Comparison of ENCODE assay signal across 1 cellular context in genomic region chr7:134947831-134948230, GRCh38.
TF ChIP-seq lines count a peak whose summit lies in the region.

No MANE protein-coding gene starts in this region.

TF ChIP-seq in K562, 482 proteins besides CTCF, POLR2A, EP300 and RAD21:
- TF ChIP-seq FOS (IDR thresholded peaks at IDR 0.05; ENCODE audit: extremely low read depth, insufficient read length) (no peak), TAF15 (IDR thresholded peaks at IDR 0.05; ENCODE audit: low read depth, low read length) (no peak), ZNF280A (IDR thresholded peaks at IDR 0.05; ENCODE audit: low read depth, partially characterized antibody) (no peak), AFF4 (CRISPR knock-in tag; IDR thresholded peaks at IDR 0.05) (no peak), NFIX (CRISPR knock-in tag; IDR thresholded peaks at IDR 0.05; ENCODE audit: low read depth) (no peak), CCNT2 (IDR thresholded peaks at IDR 0.05; ENCODE audit: borderline replicate concordance, extremely low read depth, insufficient read length, low read depth, low read length) (no peak), IFI16 (CRISPR knock-in tag; IDR thresholded peaks at IDR 0.05) (no peak), ZNF175 (CRISPR knock-in tag; IDR thresholded peaks at IDR 0.05; ENCODE audit: low read depth) (no peak), RFX5 (IDR thresholded peaks at IDR 0.05; ENCODE audit: low read depth, low read length) (no peak), LARP7 (IDR thresholded peaks at IDR 0.05) (no peak), KDM1A (IDR thresholded peaks at IDR 0.05) (peak; percentile 40 to 67; a peak in 2 of 4 replicates), RBM25 (IDR thresholded peaks at IDR 0.05; ENCODE audit: low read depth, low read length, severe bottlenecking) (peak; percentile 93), POLR2AphosphoS2 (IDR thresholded peaks at IDR 0.05; ENCODE audit: low read length) (no peak), ADNP (tag; IDR thresholded peaks at IDR 0.05) (peak; percentile 60; the same call in 1 of the 2 replicates), SIN3A (IDR thresholded peaks at IDR 0.05; ENCODE audit: borderline replicate concordance in 2 of 2, control insufficient read depth in 1 of 2, low read depth in 2 of 2, low read length in 2 of 2) (no peak), POLR2B (IDR thresholded peaks at IDR 0.05; ENCODE audit: low read depth, partially characterized antibody) (no peak), NFRKB (IDR thresholded peaks at IDR 0.05; ENCODE audit: low read depth) (no peak), BCOR (IDR thresholded peaks at IDR 0.05) (peak; percentile 86), CHD4 (IDR thresholded peaks at IDR 0.05; ENCODE audit: insufficient read depth, insufficient replicate concordance, low read depth, low read length, poor library complexity, severe bottlenecking) (peak; percentile 82), RFX1 (IDR thresholded peaks at IDR 0.05) (no peak), RBM14 (IDR thresholded peaks at IDR 0.05; ENCODE audit: borderline replicate concordance, insufficient read depth, low read depth, low read length) (no peak), FOXK2 (conservative IDR thresholded peaks at IDR 0.05 in 1 of 2, IDR thresholded peaks at IDR 0.05 in 1 of 2; ENCODE audit: low read depth in 2 of 2) (no peak), STAT6 (CRISPR knock-in tag; IDR thresholded peaks at IDR 0.05) (no peak), ZNF24 (IDR thresholded peaks at IDR 0.05) (no peak), ZBTB9 (CRISPR knock-in tag; IDR thresholded peaks at IDR 0.05) (no peak), ZNF311 (CRISPR knock-in tag; IDR thresholded peaks at IDR 0.05) (no peak)
- TF ChIP-seq, protein P1, sequence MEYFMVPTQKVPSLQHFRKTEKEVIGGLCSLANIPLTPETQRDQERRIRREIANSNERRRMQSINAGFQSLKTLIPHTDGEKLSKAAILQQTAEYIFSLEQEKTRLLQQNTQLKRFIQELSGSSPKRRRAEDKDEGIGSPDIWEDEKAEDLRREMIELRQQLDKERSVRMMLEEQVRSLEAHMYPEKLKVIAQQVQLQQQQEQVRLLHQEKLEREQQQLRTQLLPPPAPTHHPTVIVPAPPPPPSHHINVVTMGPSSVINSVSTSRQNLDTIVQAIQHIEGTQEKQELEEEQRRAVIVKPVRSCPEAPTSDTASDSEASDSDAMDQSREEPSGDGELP (CRISPR knock-in tag; IDR thresholded peaks at IDR 0.05; ENCODE audit: borderline replicate concordance), result no peak
